In the genomic region with DNA sequence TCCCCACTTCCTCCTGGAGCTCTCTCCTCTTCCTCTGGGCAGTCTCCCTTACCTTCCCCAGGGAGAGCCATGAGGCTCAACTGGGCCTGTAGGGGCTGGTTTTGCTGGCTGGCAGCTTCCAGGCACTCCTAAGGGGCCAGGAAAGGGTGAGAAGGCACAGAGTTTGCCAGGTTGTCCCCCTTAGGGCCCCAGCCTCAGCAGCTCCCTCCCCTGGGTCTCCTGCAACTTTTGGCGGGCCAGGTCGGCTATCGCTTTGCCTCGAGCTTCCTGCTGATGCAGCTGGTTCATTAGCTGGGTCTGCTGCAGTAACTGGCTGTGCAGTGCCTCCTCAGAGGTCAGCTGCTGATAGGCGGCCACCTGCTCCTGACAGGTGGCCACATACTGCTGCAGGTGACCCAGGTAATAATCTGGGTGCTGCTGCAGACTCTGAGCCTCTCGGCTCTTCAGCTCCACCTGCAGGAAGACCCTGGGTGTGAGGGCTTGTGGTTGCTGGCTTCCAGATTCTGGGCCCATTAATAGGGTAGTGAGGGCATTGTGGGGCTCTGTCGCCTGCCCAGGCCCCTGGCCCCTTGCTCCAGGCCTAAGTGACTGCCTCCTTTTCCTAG, we compare ENCODE assay signal across 1 cellular context.
TF ChIP-seq lines count a peak whose summit lies in the region.

No MANE protein-coding gene starts in this region.

TF ChIP-seq in HepG2, 621 proteins besides CTCF, POLR2A, EP300 and RAD21:
- TF ChIP-seq STAG1 (CRISPR knock-in tag; IDR thresholded peaks at IDR 0.05) (peak; percentile 40), SALL1 (CRISPR knock-in tag; IDR thresholded peaks at IDR 0.05) (0 out of 2 replicates have a peak, but pooled peaks have one; percentile 14), SMC3 (IDR thresholded peaks at IDR 0.05; ENCODE audit: low read length) (0 out of 2 replicates have a peak, but pooled peaks have one; percentile 4)
- TF ChIP-seq, protein P1, sequence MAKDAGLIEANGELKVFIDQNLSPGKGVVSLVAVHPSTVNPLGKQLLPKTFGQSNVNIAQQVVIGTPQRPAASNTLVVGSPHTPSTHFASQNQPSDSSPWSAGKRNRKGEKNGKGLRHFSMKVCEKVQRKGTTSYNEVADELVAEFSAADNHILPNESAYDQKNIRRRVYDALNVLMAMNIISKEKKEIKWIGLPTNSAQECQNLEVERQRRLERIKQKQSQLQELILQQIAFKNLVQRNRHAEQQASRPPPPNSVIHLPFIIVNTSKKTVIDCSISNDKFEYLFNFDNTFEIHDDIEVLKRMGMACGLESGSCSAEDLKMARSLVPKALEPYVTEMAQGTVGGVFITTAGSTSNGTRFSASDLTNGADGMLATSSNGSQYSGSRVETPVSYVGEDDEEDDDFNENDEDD (CRISPR knock-in tag; IDR thresholded peaks at IDR 0.05; ENCODE audit: borderline replicate concordance), result no peak
